1 cellular context compared by ENCODE assay signal in genomic region chr1:30169269-30169668, GRCh38.
TF ChIP-seq lines count a peak whose summit lies in the region.

No MANE protein-coding gene starts in this region.

TF ChIP-seq in K562, 482 proteins besides CTCF, POLR2A, EP300 and RAD21 (continued from another document):
- TF ChIP-seq NCOA2 (IDR thresholded peaks at IDR 0.05; ENCODE audit: partially characterized antibody in 2 of 2), result no peak
- TF ChIP-seq EHMT2 (IDR thresholded peaks at IDR 0.05), result no peak
- no peak for TF ChIP-seq PHTF2 (CRISPR knock-in tag; IDR thresholded peaks at IDR 0.05)
- no peak for TF ChIP-seq HOXB6 (CRISPR knock-in tag; IDR thresholded peaks at IDR 0.05; ENCODE audit: borderline replicate concordance)
- no peak for TF ChIP-seq TEAD2 (tag; IDR thresholded peaks at IDR 0.05)
- TF ChIP-seq BRF2 (IDR thresholded peaks at IDR 0.05; ENCODE audit: borderline replicate concordance, insufficient read depth, insufficient read length), result no peak
- TF ChIP-seq DDX20 (tag; IDR thresholded peaks at IDR 0.05; ENCODE audit: low read depth), result no peak
- no peak for TF ChIP-seq PREB (CRISPR knock-in tag; IDR thresholded peaks at IDR 0.05)
- no peak for TF ChIP-seq BHLHE40 (IDR thresholded peaks at IDR 0.05; ENCODE audit: low read length)
